14 cellular contexts compared by ENCODE assay signal in the genomic region with DNA sequence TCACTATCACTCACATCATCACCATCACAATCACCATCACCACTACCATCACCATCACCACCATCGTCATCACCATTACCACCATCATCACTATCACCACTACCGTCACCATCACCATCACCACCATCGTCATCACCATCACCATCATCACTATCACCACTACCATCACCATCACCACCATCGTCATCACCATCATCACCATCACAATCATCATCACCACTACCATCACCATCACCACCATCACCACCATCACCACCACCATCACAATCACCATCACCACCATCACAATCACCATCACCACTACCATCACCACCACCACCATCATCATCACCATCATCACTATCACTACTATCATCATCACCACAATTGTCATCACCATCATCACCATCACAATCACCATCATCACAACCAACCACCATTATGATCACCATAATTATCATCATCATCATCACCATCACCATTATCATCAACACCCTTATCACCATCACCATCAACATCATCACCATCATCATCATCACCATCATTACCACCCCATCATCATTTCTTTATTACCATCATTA.
A peak's percentile ranks its signal among the peaks of the same experiment; 100 is the strongest.
DNase-seq lines count a peak whose midpoint lies in the region; ATAC-seq, FAIRE-seq and TF ChIP-seq lines count a peak whose summit lies in the region.
"Had no signal": no experiment of that assay in that cellular context is flagged by ENCODE, and none has a peak within 500 bp of the region (broad histone marks: within the 10 kb centered on the region; RNA-seq: fewer than 3 reads in every experiment).

No MANE protein-coding gene starts in this region.

- H3K27me3 ChIP-seq in K562 (ENCODE audit: control insufficient read depth in 2 of 2, insufficient read depth in 2 of 2, low read length in 2 of 2) (peaks cover 0 to 14% of the 10 kb centered on the region in 2 experiments; a peak in 2 of 5 replicates), endodermal cell (ENCODE audit: control insufficient read depth, insufficient read depth, low read length, poor library complexity, severe bottlenecking) (no peaks in the 10 kb centered on the region)

- H3K4me1 ChIP-seq in HEK293 (ENCODE audit: control insufficient read depth, insufficient read depth, low read length) (no peaks in the 10 kb centered on the region), K562 (replicated peaks in 1 of 2; ENCODE audit: control insufficient read depth in 2 of 2, insufficient read depth in 2 of 2, low read length in 2 of 2) (no peaks in the 10 kb centered on the region), endodermal cell (ENCODE audit: control insufficient read depth, insufficient read depth, low read length) (no peaks in the 10 kb centered on the region)

- TF ChIP-seq RAD21 in K562 (CRISPR knock-in tag; conservative IDR thresholded peaks at IDR 0.05 in 1 of 2, IDR thresholded peaks at IDR 0.05 in 1 of 2), result no peak

- FAIRE-seq in K562 (lab: Jason Lieb, UNC), result peak; percentile 57

- POLR2A ChIA-PET in HEK293 (lab: Yijun Ruan, JAX), result no interaction called here
- POLR2A ChIA-PET in K562 (lab: Yijun Ruan, JAX), result no interaction called here

- 0% methylated on average over 4 of the region's 4 CpGs for WGBS in K562 (ENCODE audit: insufficient coverage, low coverage, missing lambda C conversion rate)
- 82 to 93% methylated on average over 4 of the region's 4 CpGs for WGBS in endodermal cell (ENCODE audit: insufficient coverage in 1 of 2, insufficient read length in 1 of 2), 2 experiments

- peaks cover 4% of the 10 kb centered on the region for H3K27me3 Mint-ChIP-seq in endodermal cell (ENCODE audit: insufficient read depth)
- H3K27me3 Mint-ChIP-seq in activated T-helper 1 cell treated with anti-CD3 and anti-CD28 coated beads, Interleukin-12 subunit alpha, Interleukin-12 subunit beta, Interleukin-2, Interleukin-4 antibody, amounts not matched to agents 30 ng/mL and 10 ng/mL and 1 ng/mL, durations not matched to agents 14 hours and 24 hours and 36 hours (ENCODE audit: insufficient read depth), result no peaks in the 10 kb centered on the region

- H3K4me1 Mint-ChIP-seq in endodermal cell, result peaks cover 15% of the 10 kb centered on the region
- H3K4me1 Mint-ChIP-seq in activated T-helper 1 cell treated with anti-CD3 and anti-CD28 coated beads, Interleukin-12 subunit alpha, Interleukin-12 subunit beta, Interleukin-2, Interleukin-4 antibody, amounts not matched to agents 30 ng/mL and 10 ng/mL and 1 ng/mL, durations not matched to agents 14 hours and 24 hours and 36 hours (ENCODE audit: low read depth), result no peaks in the 10 kb centered on the region
- H3K4me1 Mint-ChIP-seq: CD4-positive, alpha-beta memory T cell had no signal

- H3K27ac Mint-ChIP-seq in endodermal cell, result no peak overlapping the region
- no peak overlapping the region for H3K27ac Mint-ChIP-seq in activated T-helper 1 cell treated with anti-CD3 and anti-CD28 coated beads, Interleukin-12 subunit alpha, Interleukin-12 subunit beta, Interleukin-2, Interleukin-4 antibody, amounts not matched to agents 30 ng/mL and 10 ng/mL and 1 ng/mL, durations not matched to agents 14 hours and 24 hours and 36 hours
- H3K27ac Mint-ChIP-seq: CD4-positive, alpha-beta memory T cell had no signal

- intact Hi-C loops in K562 (cut with micrococcal nuclease), result no loop called here
- intact Hi-C loops in activated T-helper 1 cell treated with anti-CD3 and anti-CD28 coated beads, Interleukin-12 subunit alpha, Interleukin-12 subunit beta, Interleukin-2, Interleukin-4 antibody, amounts not matched to agents 30 ng/mL and 10 ng/mL and 1 ng/mL, durations not matched to agents 14 hours and 24 hours and 36 hours (cut with micrococcal nuclease), result no loop called here

- no peak overlapping the region for H3K4me3 Mint-ChIP-seq in endodermal cell
- H3K4me3 Mint-ChIP-seq in activated T-helper 1 cell treated with anti-CD3 and anti-CD28 coated beads, Interleukin-12 subunit alpha, Interleukin-12 subunit beta, Interleukin-2, Interleukin-4 antibody, amounts not matched to agents 30 ng/mL and 10 ng/mL and 1 ng/mL, durations not matched to agents 14 hours and 24 hours and 36 hours, result no peak overlapping the region
- H3K4me3 Mint-ChIP-seq: CD4-positive, alpha-beta memory T cell had no signal

- no peak overlapping the region for H3K9ac ChIP-seq in K562 (ENCODE audit: insufficient read depth in 1 of 2, low read depth in 2 of 2, low read length in 2 of 2)
- no peak overlapping the region for H3K9ac ChIP-seq in endodermal cell (ENCODE audit: extremely low read depth, low read length, poor library complexity, severe bottlenecking)

- H3K9me3 ChIP-seq in HEK293 (ENCODE audit: control insufficient read depth, insufficient read depth, low read depth, low read length) (no peaks in the 10 kb centered on the region), K562 (replicated peaks; ENCODE audit: control insufficient read depth, insufficient read depth, low read depth, low read length) (no peaks in the 10 kb centered on the region), endodermal cell (ENCODE audit: control insufficient read depth, low read length) (no peaks in the 10 kb centered on the region)

- TF ChIP-seq CTCF in HEK293 (tag by site-specific recombination; IDR thresholded peaks at IDR 0.05), result no peak
- TF ChIP-seq CTCF in K562 (IDR thresholded peaks at IDR 0.05 in 2 of 3, conservative IDR thresholded peaks at IDR 0.05 in 1 of 3; ENCODE audit: insufficient read depth in 2 of 3, low read depth in 1 of 3, low read length in 3 of 3), result no peak
- no peak for TF ChIP-seq CTCF in endodermal cell (conservative IDR thresholded peaks at IDR 0.05)

- no peak for TF ChIP-seq EP300 in K562 (IDR thresholded peaks at IDR 0.05; ENCODE audit: low read length)

- H3K36me3 ChIP-seq in HEK293 (ENCODE audit: control insufficient read depth in 2 of 2, insufficient read depth in 1 of 2, low read length in 2 of 2) (no peaks in the 10 kb centered on the region), K562 (ENCODE audit: control insufficient read depth, insufficient read depth, low read length) (no peaks in the 10 kb centered on the region), endodermal cell (ENCODE audit: control insufficient read depth, insufficient read depth, low read length) (no peaks in the 10 kb centered on the region)

- no peak for ATAC-seq in K562
- ATAC-seq in GM19351 (IDR thresholded peaks at IDR 0.05; ENCODE audit: unreplicated experiment), result no peak

- H3K9me1 ChIP-seq in K562 (ENCODE audit: control insufficient read depth, insufficient read depth, low read length), result no peaks in the 10 kb centered on the region

- no peaks in the 10 kb centered on the region for H4K20me1 ChIP-seq in K562 (replicated peaks; ENCODE audit: control insufficient read depth, insufficient read depth, low read length)

- H3K79me2 ChIP-seq in K562 (ENCODE audit: control insufficient read depth, insufficient read depth, low read length), result no peaks in the 10 kb centered on the region

- no peak overlapping the region for H3K4me2 ChIP-seq in K562 (ENCODE audit: insufficient read depth, low read length)

- no peaks in the 10 kb centered on the region for H3K9me3 Mint-ChIP-seq in endodermal cell
- H3K9me3 Mint-ChIP-seq in activated T-helper 1 cell treated with anti-CD3 and anti-CD28 coated beads, Interleukin-12 subunit alpha, Interleukin-12 subunit beta, Interleukin-2, Interleukin-4 antibody, amounts not matched to agents 30 ng/mL and 10 ng/mL and 1 ng/mL, durations not matched to agents 14 hours and 24 hours and 36 hours, result no peaks in the 10 kb centered on the region
- H3K9me3 Mint-ChIP-seq: CD4-positive, alpha-beta memory T cell had no signal

- H3K36me3 Mint-ChIP-seq in endodermal cell (ENCODE audit: low read depth), result no peaks in the 10 kb centered on the region
- H3K36me3 Mint-ChIP-seq in activated T-helper 1 cell treated with anti-CD3 and anti-CD28 coated beads, Interleukin-12 subunit alpha, Interleukin-12 subunit beta, Interleukin-2, Interleukin-4 antibody, amounts not matched to agents 30 ng/mL and 10 ng/mL and 1 ng/mL, durations not matched to agents 14 hours and 24 hours and 36 hours (ENCODE audit: low read depth), result no peaks in the 10 kb centered on the region
- H3K36me3 Mint-ChIP-seq: CD4-positive, alpha-beta memory T cell had no signal

- DNase-seq in K562 (ENCODE audit: extremely low read depth in 1 of 4, low spot score in 3 of 4) (no peak), endodermal cell (peak; percentile 2), ureter (ENCODE audit: low spot score) (peak; percentile 1), DMS153 treated with DMSO at 0.1 percent for 48 hours (lab: John Stamatoyannopoulos, UW; ENCODE audit: unreplicated experiment) (no peak)
- no peak for DNase-seq in activated T-helper 1 cell treated with anti-CD3 and anti-CD28 coated beads, Interleukin-12 subunit alpha, Interleukin-12 subunit beta, Interleukin-2, Interleukin-4 antibody, amounts not matched to agents 30 ng/mL and 10 ng/mL and 1 ng/mL, durations not matched to agents 14 hours and 24 hours and 36 hours (ENCODE audit: low spot score)
- DNase-seq: ACHN; CD4-positive, alpha-beta memory T cell; DND-41; GDM1; GOT3; HCEC 1CT had no signal

- H3K27ac ChIP-seq in HEK293 (ENCODE audit: extremely low read depth, low read depth, low read length), result no peak overlapping the region
- no peak overlapping the region for H3K27ac ChIP-seq in K562 (ENCODE audit: extremely low read depth, low read depth, low read length)
- no peak overlapping the region for H3K27ac ChIP-seq in endodermal cell (ENCODE audit: low read depth, low read length)
- H3K27ac ChIP-seq: C4-2B had no signal

- no peak overlapping the region for H3K4me3 ChIP-seq in HEK293 (ENCODE audit: low read depth, low read length)
- no peak overlapping the region for H3K4me3 ChIP-seq in K562
- H3K4me3 ChIP-seq in endodermal cell (ENCODE audit: low read length), result no peak overlapping the region

- CTCF ChIA-PET in HEK293 (lab: Yijun Ruan, JAX) (no interaction called here), K562 (lab: Yijun Ruan, JAX; ENCODE audit: low intra/inter-chr PET ratio) (no interaction called here)

- no peak overlapping the region for H2AFZ ChIP-seq in K562 (ENCODE audit: low read depth, low read length)

- no TSS peak for BruUV-seq in K562 (replicated peaks; lab: Mats Ljungman, UMichigan)

- in situ Hi-C loops in K562 (cut with MboI), result no loop called here

- TF ChIP-seq POLR2A in K562 (conservative IDR thresholded peaks at IDR 0.05), result no peak

TF ChIP-seq in K562, 482 proteins besides CTCF, POLR2A, EP300 and RAD21:
- no peak for TF ChIP-seq ATF1 (CRISPR knock-in tag; IDR thresholded peaks at IDR 0.05)
- TF ChIP-seq ATF1 (tag; IDR thresholded peaks at IDR 0.05), result peak; percentile 29
- TF ChIP-seq, protein P1, sequence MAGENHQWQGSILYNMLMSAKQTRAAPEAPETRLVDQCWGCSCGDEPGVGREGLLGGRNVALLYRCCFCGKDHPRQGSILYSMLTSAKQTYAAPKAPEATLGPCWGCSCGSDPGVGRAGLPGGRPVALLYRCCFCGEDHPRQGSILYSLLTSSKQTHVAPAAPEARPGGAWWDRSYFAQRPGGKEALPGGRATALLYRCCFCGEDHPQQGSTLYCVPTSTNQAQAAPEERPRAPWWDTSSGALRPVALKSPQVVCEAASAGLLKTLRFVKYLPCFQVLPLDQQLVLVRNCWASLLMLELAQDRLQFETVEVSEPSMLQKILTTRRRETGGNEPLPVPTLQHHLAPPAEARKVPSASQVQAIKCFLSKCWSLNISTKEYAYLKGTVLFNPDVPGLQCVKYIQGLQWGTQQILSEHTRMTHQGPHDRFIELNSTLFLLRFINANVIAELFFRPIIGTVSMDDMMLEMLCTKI (IDR thresholded peaks at IDR 0.05; ENCODE audit: partially characterized antibody), result no peak

Comparison
In these comparisons a context has a peak if more than half of its experiments do, and no peak if none do; other contexts are left out.
1. DNase-seq: peak in endodermal cell (single experiment) and ureter (single experiment); none in K562 (0 of 4), activated T-helper 1 cell treated with anti-CD3 and anti-CD28 coated beads, Interleukin-12 subunit alpha, Interleukin-12 subunit beta, Interleukin-2, Interleukin-4 antibody, amounts not matched to agents 30 ng/mL and 10 ng/mL and 1 ng/mL, durations not matched to agents 14 hours and 24 hours and 36 hours (single experiment) and DMS153 treated with DMSO at 0.1 percent for 48 hours (single experiment).
2. Of the 44 proteins assayed by ChIP-seq in both K562 and HEK293: peak only in K562: none; only in HEK293: ZNF239, ZNF311 and ZNF707; in both: none; in neither: 40; mixed calls (peak in some experiments, not most) for 1.